23 cellular contexts compared by ENCODE assay signal in the genomic region with DNA sequence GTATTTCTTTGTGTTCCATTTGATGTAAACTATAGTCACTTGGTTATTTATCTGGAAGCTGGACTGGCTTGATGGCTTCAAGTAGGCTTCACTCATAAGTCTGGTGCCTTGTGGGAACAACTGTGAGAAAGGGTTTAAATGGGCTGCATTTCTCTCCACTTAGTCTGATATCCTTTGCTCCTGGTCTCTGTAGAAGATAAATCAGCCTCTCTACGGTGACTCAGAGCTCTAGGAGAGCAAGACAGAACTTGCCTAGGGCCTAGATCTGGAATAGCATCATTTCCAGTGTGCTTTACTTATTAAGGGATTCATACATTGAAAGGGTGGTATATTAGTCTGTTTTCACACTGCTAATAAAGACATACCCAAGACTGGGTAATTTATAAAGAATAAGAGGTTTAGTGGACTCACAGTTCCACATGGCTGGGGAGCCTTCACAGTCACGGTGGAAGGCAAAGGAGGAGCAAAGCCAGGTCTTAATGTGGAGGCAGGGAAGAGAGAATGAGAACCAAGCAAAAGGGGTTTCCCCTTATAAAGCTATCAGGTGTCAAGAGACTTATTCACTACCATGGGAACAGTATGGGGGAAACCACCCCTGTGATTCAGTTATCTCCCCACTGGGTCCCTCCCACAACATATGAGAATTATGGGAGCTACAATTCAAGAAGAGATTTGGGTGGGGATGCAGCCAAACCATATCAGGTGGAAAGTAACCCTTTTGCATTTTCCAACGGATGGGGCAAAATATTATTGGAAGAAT.
DNase-seq lines count a peak whose midpoint lies in the region; ATAC-seq and TF ChIP-seq lines count a peak whose summit lies in the region.
"Had no signal": no experiment of that assay in that cellular context is flagged by ENCODE, and none has a peak within 500 bp of the region (broad histone marks: within the 10 kb centered on the region; RNA-seq: fewer than 3 reads in every experiment).

No MANE protein-coding gene starts in this region.

- H2AFZ ChIP-seq in GM23248 (no peak overlapping the region), mesenchymal stem cell (ENCODE audit: low read depth, low read length) (no peak overlapping the region)

- H3K9ac ChIP-seq in GM23248: no peak overlapping the region
- H3K9ac ChIP-seq in mesenchymal stem cell (ENCODE audit: low read length): no peak overlapping the region

- H3K9me3 ChIP-seq in GM23248 (ENCODE audit: low read depth) (no peaks in the 10 kb centered on the region), mesenchymal stem cell (ENCODE audit: control insufficient read depth, low read length) (no peaks in the 10 kb centered on the region), testis (no peaks in the 10 kb centered on the region)
- H3K9me3 ChIP-seq: tibial artery had no signal

- H3K4me1 ChIP-seq in GM23248 (ENCODE audit: insufficient read depth) (no peaks in the 10 kb centered on the region), mesenchymal stem cell (ENCODE audit: control insufficient read depth, insufficient read depth, low read depth, low read length) (no peaks in the 10 kb centered on the region), testis (no peaks in the 10 kb centered on the region)
- H3K4me1 ChIP-seq: tibial artery had no signal

- in situ Hi-C loops in GM23248 (cut with MboI): no loop called here

- no peaks in the 10 kb centered on the region for H3K4me1 Mint-ChIP-seq in activated T-helper 1 cell treated with anti-CD3 and anti-CD28 coated beads, Interleukin-12 subunit alpha, Interleukin-12 subunit beta, Interleukin-2, Interleukin-4 antibody, amounts not matched to agents 30 ng/mL and 10 ng/mL and 1 ng/mL, durations not matched to agents 14 hours and 24 hours and 36 hours (ENCODE audit: low read depth)
- H3K4me1 Mint-ChIP-seq: activated naive CD4-positive, alpha-beta T cell treated with anti-CD3 and anti-CD28 coated beads, Interleukin-2, amount 50 U/mL, for 24 hours; CD4-positive, CD25-positive, alpha-beta regulatory T cell; nephron had no signal

- no peaks in the 10 kb centered on the region for H3K27me3 Mint-ChIP-seq in activated T-helper 1 cell treated with anti-CD3 and anti-CD28 coated beads, Interleukin-12 subunit alpha, Interleukin-12 subunit beta, Interleukin-2, Interleukin-4 antibody, amounts not matched to agents 30 ng/mL and 10 ng/mL and 1 ng/mL, durations not matched to agents 14 hours and 24 hours and 36 hours (ENCODE audit: insufficient read depth)
- H3K27me3 Mint-ChIP-seq: activated naive CD4-positive, alpha-beta T cell treated with anti-CD3 and anti-CD28 coated beads, Interleukin-2, amount 50 U/mL, for 24 hours; CD4-positive, CD25-positive, alpha-beta regulatory T cell; dendritic cell treated with granulocyte-macrophage colony-stimulating factor and Interleukin-4, amounts not matched to agents 40 ng/mL and 50 ng/mL, for 4 days; progenitor cell of endocrine pancreas had no signal

- intact Hi-C loops in activated T-helper 1 cell treated with anti-CD3 and anti-CD28 coated beads, Interleukin-12 subunit alpha, Interleukin-12 subunit beta, Interleukin-2, Interleukin-4 antibody, amounts not matched to agents 30 ng/mL and 10 ng/mL and 1 ng/mL, durations not matched to agents 14 hours and 24 hours and 36 hours (cut with micrococcal nuclease): no loop called here
- intact Hi-C loops in testis (cut with DNase I; ENCODE audit: low total_unique reads): no loop called here

- ATAC-seq in GM18498 (IDR thresholded peaks at IDR 0.05; ENCODE audit: unreplicated experiment): no peak
- ATAC-seq: activated CD4-positive, CD25-positive, alpha-beta regulatory T cell treated with anti-CD3 and anti-CD28 coated beads, Interleukin-2, amount 50 U/mL, for 24 hours; left colon had no signal

- peak overlapping the region in 1 of 2 experiments; percentile 77 for H2BK12ac ChIP-seq in mesenchymal stem cell (ENCODE audit: low read length in 2 of 2)

- H3K4me3 ChIP-seq in GM23248: no peak overlapping the region
- no peak overlapping the region for H3K4me3 ChIP-seq in epithelial cell of esophagus (ENCODE audit: low read length)
- no peak overlapping the region for H3K4me3 ChIP-seq in mesenchymal stem cell (ENCODE audit: insufficient read depth in 1 of 2, low read depth in 1 of 2, low read length in 2 of 2)
- no peak overlapping the region for H3K4me3 ChIP-seq in testis
- H3K4me3 ChIP-seq: skin epidermis, tibial artery had no signal

- DNase-seq in GM23248 (peak; percentile 1), RKO (ENCODE audit: low spot score) (peak; percentile 21), epithelial cell of esophagus (ENCODE audit: low read depth) (peak; percentile 92), mesenchymal stem cell (peak; percentile 60), KG1 (lab: John Stamatoyannopoulos, UW) (no peak), testis (no peak)
- no peak for DNase-seq in activated T-helper 1 cell treated with anti-CD3 and anti-CD28 coated beads, Interleukin-12 subunit alpha, Interleukin-12 subunit beta, Interleukin-2, Interleukin-4 antibody, amounts not matched to agents 30 ng/mL and 10 ng/mL and 1 ng/mL, durations not matched to agents 14 hours and 24 hours and 36 hours (ENCODE audit: low spot score)
- DNase-seq: activated T-cell treated with anti-CD3 and anti-CD28 coated beads, Interleukin-2, amount 50 U/mL, for 48 hours; CD4-positive, CD25-positive, alpha-beta regulatory T cell; foreskin melanocyte; left colon; NCI-H1105; NCI-H2107; NCI-H526 treated with DMSO at 0.1 percent for 48 hours; stimulated activated naive CD4-positive, alpha-beta T cell treated with Interleukin-2 at 50 U/mL for 16 hours; tibial artery had no signal

- H2BK120ac ChIP-seq in mesenchymal stem cell (ENCODE audit: low read depth, low read length): no peak overlapping the region

- H3K4ac ChIP-seq in mesenchymal stem cell (ENCODE audit: low read depth in 1 of 2, low read length in 2 of 2): no peak overlapping the region

- no peaks in the 10 kb centered on the region for H3K27me3 ChIP-seq in GM23248 (replicated peaks; ENCODE audit: insufficient read depth)
- no peaks in the 10 kb centered on the region for H3K27me3 ChIP-seq in mesenchymal stem cell (ENCODE audit: control insufficient read depth in 1 of 2, insufficient read depth in 1 of 2, low read length in 2 of 2)
- H3K27me3 ChIP-seq in testis: no peaks in the 10 kb centered on the region
- H3K27me3 ChIP-seq: tibial artery had no signal

- H3K9me2 ChIP-seq in GM23248 (ENCODE audit: insufficient read depth): no peaks in the 10 kb centered on the region

- H2BK5ac ChIP-seq in mesenchymal stem cell (ENCODE audit: low read depth, low read length, poor library complexity, severe bottlenecking): no peak overlapping the region

- no peak overlapping the region for H2AK5ac ChIP-seq in mesenchymal stem cell (ENCODE audit: low read length, severe bottlenecking)

- H3K79me2 ChIP-seq in GM23248 (ENCODE audit: insufficient read depth): no peaks in the 10 kb centered on the region

- no peak overlapping the region for H4K8ac ChIP-seq in mesenchymal stem cell (ENCODE audit: low read length)

- H3K4me2 ChIP-seq in GM23248 (ENCODE audit: unreplicated experiment) (no peak overlapping the region), mesenchymal stem cell (ENCODE audit: low read length, poor library complexity, severe bottlenecking) (no peak overlapping the region)

- TF ChIP-seq CTCF in epithelial cell of esophagus (IDR thresholded peaks at IDR 0.05; ENCODE audit: insufficient read depth, low read depth, low read length, missing control alignments) (no peak), testis (IDR thresholded peaks at IDR 0.05) (no peak)

- H4K91ac ChIP-seq in mesenchymal stem cell (ENCODE audit: low read length): no peak overlapping the region

- no peaks in the 10 kb centered on the region for H3K36me3 ChIP-seq in GM23248 (ENCODE audit: low read depth)
- no peaks in the 10 kb centered on the region for H3K36me3 ChIP-seq in mesenchymal stem cell (ENCODE audit: control insufficient read depth in 1 of 2, insufficient read depth in 2 of 2, low read depth in 1 of 2, low read length in 2 of 2)
- no peaks in the 10 kb centered on the region for H3K36me3 ChIP-seq in testis (ENCODE audit: low read depth, missing control alignments)
- H3K36me3 ChIP-seq: tibial artery had no signal

- TF ChIP-seq POLR2A in testis (IDR thresholded peaks at IDR 0.05): no peak

- H3K14ac ChIP-seq in mesenchymal stem cell (ENCODE audit: low read length in 2 of 2): no peak overlapping the region

- H3K27ac ChIP-seq in GM23248 (no peak overlapping the region), mesenchymal stem cell (ENCODE audit: low read length, poor library complexity, severe bottlenecking) (no peak overlapping the region), testis (no peak overlapping the region)
- H3K27ac ChIP-seq: skin epidermis, tibial artery had no signal

- peaks cover 5% of the 10 kb centered on the region for H3K9me3 Mint-ChIP-seq in activated T-helper 1 cell treated with anti-CD3 and anti-CD28 coated beads, Interleukin-12 subunit alpha, Interleukin-12 subunit beta, Interleukin-2, Interleukin-4 antibody, amounts not matched to agents 30 ng/mL and 10 ng/mL and 1 ng/mL, durations not matched to agents 14 hours and 24 hours and 36 hours
- H3K9me3 Mint-ChIP-seq: activated naive CD4-positive, alpha-beta T cell treated with anti-CD3 and anti-CD28 coated beads, Interleukin-2, amount 50 U/mL, for 24 hours; dendritic cell treated with granulocyte-macrophage colony-stimulating factor and Interleukin-4, amounts not matched to agents 40 ng/mL and 50 ng/mL, for 4 days; nephron had no signal

- no peak overlapping the region for H2BK15ac ChIP-seq in mesenchymal stem cell (ENCODE audit: low read depth, poor library complexity, severe bottlenecking)

- H3K23ac ChIP-seq in mesenchymal stem cell (ENCODE audit: low read length in 2 of 2): no peak overlapping the region

- H4K20me1 ChIP-seq in GM23248 (ENCODE audit: insufficient read depth): no peaks in the 10 kb centered on the region

- no peak overlapping the region for H3K4me3 Mint-ChIP-seq in activated T-helper 1 cell treated with anti-CD3 and anti-CD28 coated beads, Interleukin-12 subunit alpha, Interleukin-12 subunit beta, Interleukin-2, Interleukin-4 antibody, amounts not matched to agents 30 ng/mL and 10 ng/mL and 1 ng/mL, durations not matched to agents 14 hours and 24 hours and 36 hours
- H3K4me3 Mint-ChIP-seq: activated naive CD4-positive, alpha-beta T cell treated with anti-CD3 and anti-CD28 coated beads, Interleukin-2, amount 50 U/mL, for 24 hours; CD4-positive, CD25-positive, alpha-beta regulatory T cell; dendritic cell treated with granulocyte-macrophage colony-stimulating factor and Interleukin-4, amounts not matched to agents 40 ng/mL and 50 ng/mL, for 4 days; nephron had no signal

- no peaks in the 10 kb centered on the region for H3F3A ChIP-seq in GM23248 (ENCODE audit: insufficient read depth)

- no peak overlapping the region for H3K27ac Mint-ChIP-seq in activated T-helper 1 cell treated with anti-CD3 and anti-CD28 coated beads, Interleukin-12 subunit alpha, Interleukin-12 subunit beta, Interleukin-2, Interleukin-4 antibody, amounts not matched to agents 30 ng/mL and 10 ng/mL and 1 ng/mL, durations not matched to agents 14 hours and 24 hours and 36 hours
- H3K27ac Mint-ChIP-seq: activated naive CD4-positive, alpha-beta T cell treated with anti-CD3 and anti-CD28 coated beads, Interleukin-2, amount 50 U/mL, for 24 hours; CD4-positive, CD25-positive, alpha-beta regulatory T cell; dendritic cell treated with granulocyte-macrophage colony-stimulating factor and Interleukin-4, amounts not matched to agents 40 ng/mL and 50 ng/mL, for 4 days; nephron; progenitor cell of endocrine pancreas had no signal

- H3K18ac ChIP-seq in mesenchymal stem cell (ENCODE audit: low read depth in 1 of 2, low read length in 2 of 2): no peak overlapping the region

- no peaks in the 10 kb centered on the region for H3K79me1 ChIP-seq in mesenchymal stem cell (replicated peaks; ENCODE audit: low read length, poor library complexity, severe bottlenecking)

- 1 to 3% methylated on average over 3 of the region's 3 CpGs for WGBS in GM23248 (ENCODE audit: low coverage in 1 of 2, low lambda C conversion rate in 2 of 2, missing lambda C conversion rate in 2 of 2), 2 experiments
- WGBS in mesenchymal stem cell: 92% methylated on average over 2 of the region's 3 CpGs
- 46 to 82% methylated on average over 3 of the region's 3 CpGs for WGBS in testis, 2 donors

- H3K36me3 Mint-ChIP-seq in activated T-helper 1 cell treated with anti-CD3 and anti-CD28 coated beads, Interleukin-12 subunit alpha, Interleukin-12 subunit beta, Interleukin-2, Interleukin-4 antibody, amounts not matched to agents 30 ng/mL and 10 ng/mL and 1 ng/mL, durations not matched to agents 14 hours and 24 hours and 36 hours (ENCODE audit: low read depth): no peaks in the 10 kb centered on the region
- H3K36me3 Mint-ChIP-seq: activated naive CD4-positive, alpha-beta T cell treated with anti-CD3 and anti-CD28 coated beads, Interleukin-2, amount 50 U/mL, for 24 hours; CD4-positive, CD25-positive, alpha-beta regulatory T cell had no signal

Comparison
In these comparisons a context has a peak if more than half of its experiments do, and no peak if none do; other contexts are left out.
1. DNase-seq: peak in GM23248 (single experiment), RKO (single experiment), epithelial cell of esophagus (single experiment) and mesenchymal stem cell (single experiment); none in activated T-helper 1 cell treated with anti-CD3 and anti-CD28 coated beads, Interleukin-12 subunit alpha, Interleukin-12 subunit beta, Interleukin-2, Interleukin-4 antibody, amounts not matched to agents 30 ng/mL and 10 ng/mL and 1 ng/mL, durations not matched to agents 14 hours and 24 hours and 36 hours (single experiment), KG1 (single experiment) and testis (single experiment).